In the genomic region with DNA sequence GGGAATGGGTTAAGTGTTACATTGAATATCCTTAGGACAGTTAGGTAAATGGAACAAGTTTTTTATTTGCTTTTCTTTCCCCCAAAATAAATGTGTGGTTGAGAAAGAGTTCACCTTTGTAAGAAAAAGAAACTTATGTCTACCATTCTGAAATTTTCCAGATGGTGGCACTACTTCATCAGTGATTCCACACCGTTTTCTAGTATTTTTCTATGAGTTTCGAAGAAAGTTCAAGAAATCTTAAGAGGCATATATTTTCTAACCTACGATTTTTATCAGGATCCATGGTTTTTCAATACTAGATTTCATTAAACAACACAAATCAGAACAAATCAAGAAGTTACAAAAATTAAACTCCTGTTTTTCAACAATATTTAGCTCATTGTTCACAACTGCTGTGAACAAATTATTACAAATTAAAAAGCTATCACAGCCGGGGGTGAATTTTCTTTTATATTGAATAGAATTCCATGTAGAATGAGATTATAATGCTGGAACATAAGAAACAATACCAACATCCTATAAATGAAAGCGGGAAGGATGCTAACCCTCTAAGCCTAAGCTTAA, we compare ENCODE assay signal across 8 cellular contexts.
A peak's percentile ranks its signal among the peaks of the same experiment; 100 is the strongest.
DNase-seq lines count a peak whose midpoint lies in the region; ATAC-seq and TF ChIP-seq lines count a peak whose summit lies in the region.

No MANE protein-coding gene starts in this region.

- TF ChIP-seq CTCF in body of pancreas (IDR thresholded peaks at IDR 0.05): peak in 6 of 7 experiments; percentile 22 to 56 (median 49)

- H3K9me3 ChIP-seq in CD4-positive, CD25-positive, alpha-beta regulatory T cell (ENCODE audit: control insufficient read depth in 2 of 2, low read length in 2 of 2): no peaks in the 10 kb centered on the region
- no peaks in the 10 kb centered on the region for H3K9me3 ChIP-seq in body of pancreas

- TF ChIP-seq POLR2A in body of pancreas (IDR thresholded peaks at IDR 0.05) (no peak), GM18505 (IDR thresholded peaks at IDR 0.05; ENCODE audit: borderline replicate concordance, extremely low read depth, insufficient read depth, insufficient read length) (no peak)

- H3K9me3 Mint-ChIP-seq in CD4-positive, CD25-positive, alpha-beta regulatory T cell: no peaks in the 10 kb centered on the region
- no peaks in the 10 kb centered on the region for H3K9me3 Mint-ChIP-seq in T-cell
- H3K9me3 Mint-ChIP-seq in stimulated activated naive B cell treated with anti-CD40 and anti-IgM and Interleukin-4, amounts not matched to agents 10 μg/mL and 1 μg/mL and 100 μg/mL, for 72 hours: no peaks in the 10 kb centered on the region

- 20 to 27% methylated on average over 5 of the region's 5 CpGs for WGBS in body of pancreas, 2 donors

- H3K27me3 Mint-ChIP-seq in CD4-positive, CD25-positive, alpha-beta regulatory T cell: peaks cover 32% of the 10 kb centered on the region
- H3K27me3 Mint-ChIP-seq in T-cell: peaks cover 5 to 10% of the 10 kb centered on the region in 2 donors
- H3K27me3 Mint-ChIP-seq in stimulated activated naive B cell treated with anti-CD40 and anti-IgM and Interleukin-4, amounts not matched to agents 10 μg/mL and 1 μg/mL and 100 μg/mL, for 72 hours: peaks cover 20 to 30% of the 10 kb centered on the region in 2 donors

- POLR2A ChIA-PET in T-cell (lab: Charles Lee): no interaction called here

- CTCF ChIA-PET in T-cell (lab: Charles Lee): interaction anchor here (0.8 to 5.7 kb wide), 12 partner anchors 15 to 180 kb away, joined by 3 to 51 read pairs (median 6); no protein-coding TSS in a partner anchor

- no peaks in the 10 kb centered on the region for H3K27me3 ChIP-seq in CD4-positive, CD25-positive, alpha-beta regulatory T cell (ENCODE audit: control insufficient read depth, insufficient read depth, low read length)
- H3K27me3 ChIP-seq in body of pancreas: no peaks in the 10 kb centered on the region

- in situ Hi-C loops in KBM-7 (cut with MboI; ENCODE audit: low pct_unique_long_range_greater_than_20kb, low sequenced_read_pairs): no loop called here

- peak in 2 of 3 donors; percentile 22 to 30 for DNase-seq in CD4-positive, CD25-positive, alpha-beta regulatory T cell
- peak; percentile 40 for DNase-seq in KBM-7
- DNase-seq in body of pancreas: no peak
- DNase-seq in midbrain (lab: John Stamatoyannopoulos, UW): peak; percentile 43
- DNase-seq in T-cell: no peak
- no peak for DNase-seq in stimulated activated naive B cell treated with anti-CD40 and anti-IgM and Interleukin-4, amounts not matched to agents 10 μg/mL and 1 μg/mL and 100 μg/mL, for 72 hours

- no peak for ATAC-seq in CD4-positive, CD25-positive, alpha-beta regulatory T cell (ENCODE audit: low read depth in 2 of 2)
- no peak for ATAC-seq in body of pancreas
- ATAC-seq in GM18505 (IDR thresholded peaks at IDR 0.05; ENCODE audit: unreplicated experiment): no peak
- ATAC-seq in HG03469 (IDR thresholded peaks at IDR 0.05; ENCODE audit: unreplicated experiment): no peak
- ATAC-seq in T-cell (replicated peaks in 1 of 4): no peak
- no peak for ATAC-seq in stimulated activated naive B cell treated with anti-CD40 and anti-IgM and Interleukin-4, amounts not matched to agents 10 μg/mL and 1 μg/mL and 100 μg/mL, for 72 hours (replicated peaks)

- H3K27ac ChIP-seq in CD4-positive, CD25-positive, alpha-beta regulatory T cell (ENCODE audit: insufficient read depth, low read length, poor library complexity, severe bottlenecking): no peak overlapping the region
- no peak overlapping the region for H3K27ac ChIP-seq in body of pancreas

- no peaks in the 10 kb centered on the region for H3K4me1 Mint-ChIP-seq in CD4-positive, CD25-positive, alpha-beta regulatory T cell
- peaks cover 0 to 7% (median 4%) of the 10 kb centered on the region in 3 donors for H3K4me1 Mint-ChIP-seq in T-cell
- no peaks in the 10 kb centered on the region for H3K4me1 Mint-ChIP-seq in stimulated activated naive B cell treated with anti-CD40 and anti-IgM and Interleukin-4, amounts not matched to agents 10 μg/mL and 1 μg/mL and 100 μg/mL, for 72 hours

- H3K36me3 Mint-ChIP-seq in CD4-positive, CD25-positive, alpha-beta regulatory T cell: no peaks in the 10 kb centered on the region
- H3K36me3 Mint-ChIP-seq in T-cell: no peaks in the 10 kb centered on the region
- no peaks in the 10 kb centered on the region for H3K36me3 Mint-ChIP-seq in stimulated activated naive B cell treated with anti-CD40 and anti-IgM and Interleukin-4, amounts not matched to agents 10 μg/mL and 1 μg/mL and 100 μg/mL, for 72 hours

- no peaks in the 10 kb centered on the region for H3K4me1 ChIP-seq in CD4-positive, CD25-positive, alpha-beta regulatory T cell (ENCODE audit: control insufficient read depth, insufficient read depth, low read length, poor library complexity, severe bottlenecking)
- H3K4me1 ChIP-seq in body of pancreas: peaks cover 30% of the 10 kb centered on the region

- no peak overlapping the region for H3K4me3 Mint-ChIP-seq in CD4-positive, CD25-positive, alpha-beta regulatory T cell
- H3K4me3 Mint-ChIP-seq in T-cell: no peak overlapping the region
- no peak overlapping the region for H3K4me3 Mint-ChIP-seq in stimulated activated naive B cell treated with anti-CD40 and anti-IgM and Interleukin-4, amounts not matched to agents 10 μg/mL and 1 μg/mL and 100 μg/mL, for 72 hours

- H3K27ac Mint-ChIP-seq in CD4-positive, CD25-positive, alpha-beta regulatory T cell: no peak overlapping the region
- H3K27ac Mint-ChIP-seq in T-cell: no peak overlapping the region
- H3K27ac Mint-ChIP-seq in stimulated activated naive B cell treated with anti-CD40 and anti-IgM and Interleukin-4, amounts not matched to agents 10 μg/mL and 1 μg/mL and 100 μg/mL, for 72 hours: no peak overlapping the region

- no peaks in the 10 kb centered on the region for H3K36me3 ChIP-seq in CD4-positive, CD25-positive, alpha-beta regulatory T cell (ENCODE audit: control insufficient read depth, insufficient read depth, low read length)
- no peaks in the 10 kb centered on the region for H3K36me3 ChIP-seq in body of pancreas (replicated peaks in 1 of 2; ENCODE audit: insufficient read depth in 1 of 2, low read depth in 2 of 2)

- intact Hi-C loops in body of pancreas (cut with DNase I): no loop called here

- no peak overlapping the region for H3K4me3 ChIP-seq in CD4-positive, CD25-positive, alpha-beta regulatory T cell (ENCODE audit: low read depth, low read length)
- no peak overlapping the region for H3K4me3 ChIP-seq in body of pancreas

Comparison
In these comparisons a context has a peak if more than half of its experiments do, and no peak if none do; other contexts are left out.
1. DNase-seq: peak in CD4-positive, CD25-positive, alpha-beta regulatory T cell (2 of 3), KBM-7 (single experiment) and midbrain (single experiment); none in body of pancreas (0 of 4), T-cell (0 of 34) and stimulated activated naive B cell treated with anti-CD40 and anti-IgM and Interleukin-4, amounts not matched to agents 10 μg/mL and 1 μg/mL and 100 μg/mL, for 72 hours (single experiment).